6 cellular contexts compared by ENCODE assay signal in the genomic region with DNA sequence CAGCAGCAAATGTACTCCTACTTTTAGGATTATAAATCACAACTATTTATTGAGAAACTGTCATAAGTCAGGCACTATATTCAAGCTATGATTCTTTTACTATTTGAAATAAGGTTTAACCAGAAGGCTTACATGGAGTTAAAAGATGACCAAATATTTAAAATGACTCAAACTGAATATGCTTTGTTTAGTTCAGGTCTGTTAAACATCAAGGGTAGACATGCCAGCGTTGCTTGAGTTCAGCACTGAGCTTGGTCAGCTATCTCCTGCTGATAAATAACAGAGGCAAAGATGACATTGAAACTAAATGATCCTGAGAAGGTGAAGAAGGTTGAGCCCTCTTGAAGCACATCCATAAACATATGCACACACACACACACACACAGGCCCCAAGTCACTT.
DNase-seq lines count a peak whose midpoint lies in the region; FAIRE-seq and TF ChIP-seq lines count a peak whose summit lies in the region.
"Not testable (repeated sequence)": the region's sequence is repeated elsewhere in the genome, so short reads cannot be mapped to it uniquely, and the experiment has no call there.

No MANE protein-coding gene starts in this region.

- not testable (repeated sequence) for TF ChIP-seq POLR2A in H54 (IDR thresholded peaks at IDR 0.05; ENCODE audit: low read depth, low read length)

- not testable (repeated sequence) for TF ChIP-seq CTCF in cardiac muscle cell (IDR thresholded peaks at IDR 0.05; ENCODE audit: low read depth, low read length)

- peaks cover 27% of the 10 kb centered on the region for H3K4me1 ChIP-seq in cardiac muscle cell (ENCODE audit: low read depth)

- H3K36me3 ChIP-seq in cardiac muscle cell, result not testable (repeated sequence)

- not testable (repeated sequence) for H3K27me3 ChIP-seq in cardiac muscle cell

- H3K4me3 ChIP-seq in cardiac muscle cell, result not testable (repeated sequence)

- DNase-seq in DMS53 (lab: John Stamatoyannopoulos, UW) (peak; percentile 56), cardiac muscle cell (ENCODE audit: low read depth in 1 of 2, low spot score in 1 of 2) (peak in 1 of 2 donors; percentile 49), kidney tubule cell (ENCODE audit: low spot score) (peak; percentile 39), renal cortical epithelial cell (ENCODE audit: low read depth) (peak; percentile 9)
- not testable (repeated sequence) for DNase-seq in H54 (ENCODE audit: insufficient read length, low spot score)

- H3K27ac ChIP-seq in cardiac muscle cell, result peak overlapping the region; percentile 78

- FAIRE-seq in H54 (lab: Jason Lieb, UNC), result peak; percentile 23
- FAIRE-seq in TTC549 (lab: Jason Lieb, UNC), result peak; percentile 77

- H3K9me3 ChIP-seq in cardiac muscle cell (ENCODE audit: low read depth), result not testable (repeated sequence)
